In the genomic region with DNA sequence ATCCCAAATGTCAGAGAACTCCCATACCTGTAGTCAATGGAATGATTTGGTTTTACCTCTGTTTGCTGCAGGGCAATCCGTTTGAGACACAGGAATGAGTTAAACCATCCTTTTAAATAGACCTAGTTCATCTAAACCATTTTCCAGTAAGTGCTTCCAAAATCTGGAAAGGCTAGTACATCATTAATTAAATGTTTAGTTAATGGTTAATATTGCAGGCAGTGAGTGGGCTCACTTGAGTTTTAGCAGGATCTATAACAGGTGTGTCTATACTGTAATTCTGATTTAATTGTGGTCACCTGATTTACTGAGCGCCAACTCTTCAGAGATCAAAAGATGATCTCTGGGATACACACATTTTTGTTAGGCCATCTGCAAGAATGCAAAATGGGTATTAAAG, we compare ENCODE assay signal across 23 cellular contexts.
"Had no signal": no experiment of that assay in that cellular context is flagged by ENCODE, and none has a peak within 500 bp of the region (broad histone marks: within the 10 kb centered on the region; RNA-seq: fewer than 3 reads in every experiment).

No MANE protein-coding gene starts in this region.

- H3K4me1 Mint-ChIP-seq: immature natural killer cell, naive B cell had no signal

- H3K4me3 Mint-ChIP-seq: immature natural killer cell, mesothelial cell of epicardium, naive B cell had no signal

- H3K9me3 ChIP-seq: esophagus muscularis mucosa, gastroesophageal sphincter, heart left ventricle, left lung, lower lobe of right lung, mucosa of descending colon had no signal

- DNase-seq: dermis blood vessel endothelial cell; dorsolateral prefrontal cortex; effector CD4-positive, alpha-beta T cell; effector memory CD4-positive, alpha-beta T cell; foreskin keratinocyte; heart left ventricle; hypothalamus; immature natural killer cell; islet precursor cell; kidney; left cardiac atrium; left lung; left ventricle myocardium superior; lower lobe of right lung; mesenchymal stem cell; mucosa of descending colon; naive B cell had no signal

- H3K27ac Mint-ChIP-seq: immature natural killer cell, mesothelial cell of epicardium, naive B cell had no signal

- H3K27me3 ChIP-seq: dorsolateral prefrontal cortex, esophagus muscularis mucosa, gastroesophageal sphincter, heart left ventricle, hepatocyte, left lung had no signal

- H3K27ac ChIP-seq: coronary artery, dorsolateral prefrontal cortex, epithelial cell of prostate, esophagus muscularis mucosa, foreskin keratinocyte, gastroesophageal sphincter, heart left ventricle, hepatocyte, left lung, lower lobe of right lung had no signal

- H3K36me3 Mint-ChIP-seq: immature natural killer cell, naive B cell had no signal

- H3K4me3 ChIP-seq: coronary artery, dorsolateral prefrontal cortex, esophagus muscularis mucosa, gastroesophageal sphincter, heart left ventricle, hepatocyte, left lung, lower lobe of right lung, mucosa of descending colon had no signal

- H3K9me3 Mint-ChIP-seq: mesothelial cell of epicardium had no signal

- H3K4me1 ChIP-seq: foreskin keratinocyte, gastroesophageal sphincter, heart left ventricle, left lung, lower lobe of right lung had no signal

- H3K36me3 ChIP-seq: gastroesophageal sphincter, left lung, lower lobe of right lung had no signal
